ENCODE assay signal across 23 cellular contexts in the genomic region with DNA sequence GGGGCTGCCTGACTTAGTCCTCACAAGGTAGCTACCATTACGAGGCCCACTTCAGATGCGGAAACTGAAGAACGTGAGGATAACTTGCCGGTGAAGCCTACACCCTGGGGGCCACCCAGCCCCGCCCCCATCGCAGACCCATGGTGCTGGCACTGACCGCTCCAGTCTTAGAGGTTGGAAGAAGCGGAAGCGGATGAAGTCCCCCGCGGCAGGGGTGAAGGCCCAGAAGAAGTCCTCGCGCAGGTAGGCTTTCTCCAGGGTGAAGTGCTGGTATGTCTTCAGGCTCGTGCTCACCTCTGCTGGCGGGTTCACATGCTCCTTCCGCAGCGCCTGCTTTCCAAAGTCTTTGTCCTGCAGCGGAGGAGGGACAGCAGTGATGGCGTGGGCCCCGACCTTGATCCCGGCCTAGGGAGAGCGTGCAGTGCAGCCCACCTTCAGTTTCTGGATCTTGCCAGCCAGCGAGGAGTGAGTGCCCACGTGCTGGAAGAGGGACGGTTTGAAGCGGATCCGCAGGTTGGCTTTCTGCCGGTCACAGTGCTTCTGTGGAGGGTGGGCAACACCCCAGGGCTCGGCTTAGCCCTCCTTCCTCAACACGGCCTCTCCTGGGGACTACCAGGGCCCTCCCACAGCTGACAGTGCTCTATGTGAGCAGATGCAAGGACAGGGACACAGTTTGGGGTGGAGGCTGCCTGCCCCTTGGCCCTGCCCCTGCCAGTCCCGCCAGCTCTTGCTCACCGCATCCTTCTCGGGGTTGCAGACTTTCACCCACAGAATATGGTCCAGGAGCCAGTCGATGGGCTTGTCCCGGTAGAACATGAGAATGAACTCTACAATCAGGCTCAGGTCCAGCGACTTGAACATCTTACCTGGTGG. TPM values are rescaled to one million over a fixed set of nuclear protein-coding genes. Genes with fewer than 3 reads are reported as not detected.
A peak's percentile ranks its signal among the peaks of the same experiment; 100 is the strongest.
DNase-seq lines count a peak whose midpoint lies in the region; ATAC-seq, FAIRE-seq and TF ChIP-seq lines count a peak whose summit lies in the region.
"Had no signal": no experiment of that assay in that cellular context is flagged by ENCODE, and none has a peak within 500 bp of the region (broad histone marks: within the 10 kb centered on the region; RNA-seq: fewer than 3 reads in every experiment).

No MANE protein-coding gene starts in this region.

- intact Hi-C loops in kidney (cut with DNase I), result no loop called here
- intact Hi-C loops in spleen (cut with DNase I; ENCODE audit: low total_unique reads), result no loop called here

- no peak for ATAC-seq in activated naive CD8-positive, alpha-beta T cell treated with anti-CD3 and anti-CD28 coated beads, Interleukin-2, amount 10 ng/mL, durations not matched to agents 7 days and 5 days (ENCODE audit: low read depth)
- no peak for ATAC-seq in activated naive CD8-positive, alpha-beta T cell treated with anti-CD3 and anti-CD28 coated beads, Interleukin-2, amount 50 U/mL, for 24 hours
- no peak for ATAC-seq in T-helper 17 cell

- H3K27me3 ChIP-seq in spleen (replicated peaks in 1 of 7), result no peaks in the 10 kb centered on the region
- H3K27me3 ChIP-seq: MG63, SJCRH30 had no signal

- H3K4me3 ChIP-seq in kidney (ENCODE audit: low read length in 2 of 2) (no peak overlapping the region), spleen (no peak overlapping the region)
- H3K4me3 ChIP-seq: MG63, PC-9, SJCRH30 had no signal

- H3K36me3 Mint-ChIP-seq in activated naive CD8-positive, alpha-beta T cell treated with anti-CD3 and anti-CD28 coated beads, Interleukin-2, amount 10 ng/mL, durations not matched to agents 7 days and 5 days, result peaks cover 7% of the 10 kb centered on the region
- peaks cover 6% of the 10 kb centered on the region for H3K36me3 Mint-ChIP-seq in activated naive CD8-positive, alpha-beta T cell treated with anti-CD3 and anti-CD28 coated beads, Interleukin-2, amount 50 U/mL, for 24 hours (ENCODE audit: low read depth)
- H3K36me3 Mint-ChIP-seq in T-helper 17 cell (ENCODE audit: low read depth), result peaks cover 2% of the 10 kb centered on the region

- H3K27ac ChIP-seq in kidney (ENCODE audit: low read depth in 2 of 2, low read length in 2 of 2) (no peak overlapping the region), spleen (no peak overlapping the region)
- H3K27ac ChIP-seq: PC-9, SJCRH30 had no signal

- FAIRE-seq in kidney (lab: Jason Lieb, UNC), result no peak
- FAIRE-seq: GM12891, GM18507, H54, HTR-8/SVneo had no signal

- H3K4me1 ChIP-seq in kidney (ENCODE audit: control insufficient read depth in 1 of 2, insufficient read depth in 1 of 2, low read depth in 1 of 2, low read length in 2 of 2), result peaks cover 13 to 33% of the 10 kb centered on the region in 2 donors
- H3K4me1 ChIP-seq in spleen, result peaks cover 28 to 66% (median 56%) of the 10 kb centered on the region in 6 donors

- peak overlapping the region; percentile 56 for H3K27ac Mint-ChIP-seq in activated naive CD8-positive, alpha-beta T cell treated with anti-CD3 and anti-CD28 coated beads, Interleukin-2, amount 10 ng/mL, durations not matched to agents 7 days and 5 days
- H3K27ac Mint-ChIP-seq in activated naive CD8-positive, alpha-beta T cell treated with anti-CD3 and anti-CD28 coated beads, Interleukin-2, amount 50 U/mL, for 24 hours, result no peak overlapping the region
- peak overlapping the region; percentile 60 for H3K27ac Mint-ChIP-seq in T-helper 17 cell

- H3K27me3 Mint-ChIP-seq in activated naive CD8-positive, alpha-beta T cell treated with anti-CD3 and anti-CD28 coated beads, Interleukin-2, amount 10 ng/mL, durations not matched to agents 7 days and 5 days, result no peaks in the 10 kb centered on the region
- no peaks in the 10 kb centered on the region for H3K27me3 Mint-ChIP-seq in activated naive CD8-positive, alpha-beta T cell treated with anti-CD3 and anti-CD28 coated beads, Interleukin-2, amount 50 U/mL, for 24 hours
- H3K27me3 Mint-ChIP-seq in T-helper 17 cell, result no peaks in the 10 kb centered on the region

- H3K9me3 Mint-ChIP-seq in activated naive CD8-positive, alpha-beta T cell treated with anti-CD3 and anti-CD28 coated beads, Interleukin-2, amount 10 ng/mL, durations not matched to agents 7 days and 5 days, result no peaks in the 10 kb centered on the region
- no peaks in the 10 kb centered on the region for H3K9me3 Mint-ChIP-seq in activated naive CD8-positive, alpha-beta T cell treated with anti-CD3 and anti-CD28 coated beads, Interleukin-2, amount 50 U/mL, for 24 hours

- TF ChIP-seq CTCF in kidney (IDR thresholded peaks at IDR 0.05; ENCODE audit: borderline replicate concordance, extremely low read depth, insufficient read depth) (no peak), spleen (IDR thresholded peaks at IDR 0.05 in 8 of 11, conservative IDR thresholded peaks at IDR 0.05 in 3 of 11) (no peak)

- H3K9ac ChIP-seq in kidney (ENCODE audit: low read length in 2 of 2), result no peak overlapping the region

- POLR2A ChIA-PET in activated naive CD8-positive, alpha-beta T cell treated with anti-CD3 and anti-CD28 coated beads, Interleukin-2, amount 10 ng/mL, durations not matched to agents 7 days and 5 days (lab: Charles Lee), result interaction anchor here (0.8 kb wide), 1 partner anchor 108 kb away, joined by 3 read pairs; no protein-coding TSS in a partner anchor

- no peaks in the 10 kb centered on the region for H3K9me3 ChIP-seq in T-helper 17 cell (ENCODE audit: control insufficient read depth, low read length, poor library complexity, severe bottlenecking)
- H3K9me3 ChIP-seq in kidney (ENCODE audit: control insufficient read depth in 1 of 2, low read length in 2 of 2), result no peaks in the 10 kb centered on the region
- H3K9me3 ChIP-seq in spleen, result no peaks in the 10 kb centered on the region
- H3K9me3 ChIP-seq: Caco-2, MG63, SJCRH30 had no signal

- DNase-seq in activated naive CD8-positive, alpha-beta T cell treated with anti-CD3 and anti-CD28 coated beads, Interleukin-2, amount 10 ng/mL, durations not matched to agents 7 days and 5 days, result no peak
- no peak for DNase-seq in activated naive CD8-positive, alpha-beta T cell treated with anti-CD3 and anti-CD28 coated beads, Interleukin-2, amount 50 U/mL, for 24 hours
- no peak for DNase-seq in T-helper 17 cell
- peak; percentile 68 for DNase-seq in kidney
- DNase-seq in spleen, result peak; percentile 69
- no peak for DNase-seq in DMS79 (lab: John Stamatoyannopoulos, UW)
- DNase-seq in cerebellum (ENCODE audit: low spot score), result no peak
- no peak for DNase-seq in NCI-H2029 (lab: John Stamatoyannopoulos, UW)
- DNase-seq: 8988T, Caco-2, Kasumi-1, MG63, NCI-H1048, NCI-H1436, NCI-H2029 treated with DMSO at 0.1 percent for 48 hours, NCI-H2171, NCI-H526, PC-9, SJCRH30 had no signal

- 96 to 97% (median 96%) methylated on average over 32 to 36 of the region's 36 CpGs for WGBS in spleen, 5 donors

- H3K4me3 Mint-ChIP-seq in activated naive CD8-positive, alpha-beta T cell treated with anti-CD3 and anti-CD28 coated beads, Interleukin-2, amount 10 ng/mL, durations not matched to agents 7 days and 5 days, result no peak overlapping the region
- no peak overlapping the region for H3K4me3 Mint-ChIP-seq in activated naive CD8-positive, alpha-beta T cell treated with anti-CD3 and anti-CD28 coated beads, Interleukin-2, amount 50 U/mL, for 24 hours
- peak overlapping the region; percentile 19 for H3K4me3 Mint-ChIP-seq in T-helper 17 cell

- H3K36me3 ChIP-seq in kidney (ENCODE audit: control insufficient read depth in 1 of 2, insufficient read depth in 2 of 2, low read length in 2 of 2) (peaks cover 10 to 32% of the 10 kb centered on the region in 2 donors), spleen (peaks cover 0 to 48% (median 42%) of the 10 kb centered on the region in 6 donors)

- H3K4me1 Mint-ChIP-seq in activated naive CD8-positive, alpha-beta T cell treated with anti-CD3 and anti-CD28 coated beads, Interleukin-2, amount 10 ng/mL, durations not matched to agents 7 days and 5 days, result peaks cover 21% of the 10 kb centered on the region
- peaks cover 39% of the 10 kb centered on the region for H3K4me1 Mint-ChIP-seq in activated naive CD8-positive, alpha-beta T cell treated with anti-CD3 and anti-CD28 coated beads, Interleukin-2, amount 50 U/mL, for 24 hours
- H3K4me1 Mint-ChIP-seq in T-helper 17 cell, result peaks cover 20% of the 10 kb centered on the region

- TF ChIP-seq POLR2A in spleen (IDR thresholded peaks at IDR 0.05), result no peak

RNA-seq across cellular contexts. Expression of gene LTC4S, which starts 5.2 kb away (rescaled TPM):
- total RNA-seq in activated naive CD8-positive, alpha-beta T cell treated with anti-CD3 and anti-CD28 coated beads, Interleukin-2, amount 10 ng/mL, durations not matched to agents 7 days and 5 days, result 1 to 10 TPM; 5.7 to 6.3 TPM
- total RNA-seq in T-helper 17 cell (1 to 10 TPM; 6.4 to 6.8 TPM), kidney (30.6 TPM), spleen (10 to 100 TPM in 3 of 7 donors, 1 to 10 TPM in 4; 4.0 to 24.2 (median 9.2) TPM), cerebellum (2.7 TPM)
- polyA plus RNA-seq in kidney (ENCODE audit: insufficient read depth, low read depth, low replicate concordance) (20.1 TPM), spleen (10 to 100 TPM in 1 of 3 donors, 1 to 10 TPM in 2; 3.1 to 14.9 (median 3.8) TPM)
- total RNA-seq: SJCRH30 had no signal

RNA-seq across cellular contexts. Expression of gene MGAT4B, which starts 7.7 kb away (rescaled TPM):
- total RNA-seq in activated naive CD8-positive, alpha-beta T cell treated with anti-CD3 and anti-CD28 coated beads, Interleukin-2, amount 10 ng/mL, durations not matched to agents 7 days and 5 days, result 100 to 1,000 TPM; 118 TPM
- 100 to 1,000 TPM; 137 to 168 TPM for total RNA-seq in T-helper 17 cell
- total RNA-seq in kidney, result 174 TPM
- polyA plus RNA-seq in kidney (ENCODE audit: insufficient read depth, low read depth, low replicate concordance), result 79.4 TPM
- 100 to 1,000 TPM in 2 of 7 donors, 10 to 100 TPM in 5; 76.8 to 117 (median 87.7) TPM for total RNA-seq in spleen
- 10 to 100 TPM; 34.9 to 49.3 (median 35.8) TPM for polyA plus RNA-seq in spleen
- total RNA-seq in cerebellum, result 56.1 TPM

RNA-seq across cellular contexts. Expression of gene SQSTM1, which starts 21.7 kb away (rescaled TPM):
- total RNA-seq in activated naive CD8-positive, alpha-beta T cell treated with anti-CD3 and anti-CD28 coated beads, Interleukin-2, amount 10 ng/mL, durations not matched to agents 7 days and 5 days, result 100 to 1,000 TPM; 196 to 216 TPM
- total RNA-seq in T-helper 17 cell, result 100 to 1,000 TPM; 446 to 548 TPM
- 249 TPM for total RNA-seq in kidney
- 309 TPM for polyA plus RNA-seq in kidney (ENCODE audit: insufficient read depth, low read depth, low replicate concordance)
- 100 to 1,000 TPM; 241 to 328 (median 311) TPM for total RNA-seq in spleen
- 100 to 1,000 TPM; 105 to 185 (median 126) TPM for polyA plus RNA-seq in spleen
- 53.8 TPM for total RNA-seq in cerebellum

RNA-seq across cellular contexts. Expression of gene MRNIP, which starts 59.6 kb away (rescaled TPM):
- total RNA-seq in activated naive CD8-positive, alpha-beta T cell treated with anti-CD3 and anti-CD28 coated beads, Interleukin-2, amount 10 ng/mL, durations not matched to agents 7 days and 5 days, result 10 to 100 TPM; 46.1 to 47.4 TPM
- 10 to 100 TPM; 32.5 to 36.8 TPM for total RNA-seq in T-helper 17 cell
- total RNA-seq in kidney, result 36.6 TPM
- polyA plus RNA-seq in kidney (ENCODE audit: insufficient read depth, low read depth, low replicate concordance), result 25.3 TPM
- total RNA-seq in spleen, result 10 to 100 TPM; 46.2 to 88.4 (median 48.0) TPM
- 100 to 1,000 TPM in 1 of 3 donors, 10 to 100 TPM in 2; 34.9 to 107 (median 58.7) TPM for polyA plus RNA-seq in spleen
- 33.9 TPM for total RNA-seq in cerebellum

Comparison
In these comparisons a context has a peak if more than half of its experiments do, and no peak if none do; other contexts are left out.
1. DNase-seq: peak in kidney (single experiment) and spleen (single experiment); none in activated naive CD8-positive, alpha-beta T cell treated with anti-CD3 and anti-CD28 coated beads, Interleukin-2, amount 10 ng/mL, durations not matched to agents 7 days and 5 days (single experiment), activated naive CD8-positive, alpha-beta T cell treated with anti-CD3 and anti-CD28 coated beads, Interleukin-2, amount 50 U/mL, for 24 hours (single experiment), T-helper 17 cell (0 of 3), DMS79 (single experiment), cerebellum (single experiment) and NCI-H2029 (single experiment).